Comparison of ENCODE assay signal across 18 cellular contexts in the genomic region with DNA sequence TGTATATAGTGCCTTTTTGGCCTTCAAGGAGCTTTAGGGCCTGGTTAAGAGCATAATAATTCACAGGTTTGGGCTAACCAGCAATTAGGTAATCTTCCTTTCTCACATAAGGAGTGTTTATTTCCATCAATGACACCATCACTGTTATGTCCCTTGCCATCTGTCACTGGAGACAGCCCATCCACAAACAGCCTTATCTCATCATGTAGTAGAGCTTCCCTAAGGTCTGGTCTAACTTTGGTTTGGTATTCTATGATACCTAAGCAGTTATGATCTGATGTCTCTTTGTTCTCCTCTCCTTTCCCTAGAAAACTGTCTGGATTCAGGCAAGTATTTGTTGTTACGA. TPM values are rescaled to one million over a fixed set of nuclear protein-coding genes. Genes with fewer than 3 reads are reported as not detected.
"Had no signal": no experiment of that assay in that cellular context is flagged by ENCODE, and none has a peak within 500 bp of the region (broad histone marks: within the 10 kb centered on the region; RNA-seq: fewer than 3 reads in every experiment).

No MANE protein-coding gene starts in this region.

- H3K27me3 Mint-ChIP-seq: activated CD4-positive, alpha-beta T cell treated with anti-CD3 and anti-CD28 coated beads, Interleukin-2, amount 10 ng/mL, durations not matched to agents 7 days and 5 days; activated T-helper 17 cell treated with anti-CD3 and anti-CD28 coated beads, Interleukin-2, amount 50 U/mL, for 72 hours had no signal

- H3K9me3 Mint-ChIP-seq: activated naive CD4-positive, alpha-beta T cell treated with anti-CD3 and anti-CD28 coated beads for 36 hours had no signal

- H3K36me3 ChIP-seq: cardiac muscle cell, gastrocnemius medialis, pancreas, tibial artery, uterus had no signal

- H3K4me3 ChIP-seq: cardiac muscle cell, gastrocnemius medialis, pancreas, tibial artery, uterus had no signal

- H3K27me3 ChIP-seq: cardiac muscle cell, gastrocnemius medialis, pancreas, tibial artery, uterus had no signal

- DNase-seq: activated CD4-positive, alpha-beta T cell treated with anti-CD3 and anti-CD28 coated beads, Interleukin-2, amount 10 ng/mL, durations not matched to agents 7 days and 5 days; activated CD4-positive, CD25-positive, alpha-beta regulatory T cell; activated T-cell treated with anti-CD3 and anti-CD28 coated beads for 4 hours; cortex of kidney; effector CD8-positive, alpha-beta T cell; gastrocnemius medialis; kidney; pancreas; stimulated activated CD4-positive, alpha-beta T cell treated with anti-CD3 and anti-CD28 coated beads, Interleukin-15, amount 100 ng/mL, for 24 hours; stimulated activated CD4-positive, alpha-beta T cell treated with anti-CD3 and anti-CD28 coated beads, Interleukin-4, amount 100 ng/mL, for 4 hours; tibial artery; uterus had no signal

- ATAC-seq: activated T-helper 17 cell treated with anti-CD3 and anti-CD28 coated beads, Interleukin-2, amount 50 U/mL, for 72 hours; gastrocnemius medialis had no signal

- H3K27ac Mint-ChIP-seq: activated CD4-positive, alpha-beta T cell treated with anti-CD3 and anti-CD28 coated beads, Interleukin-2, amount 10 ng/mL, durations not matched to agents 7 days and 5 days; activated naive CD4-positive, alpha-beta T cell treated with anti-CD3 and anti-CD28 coated beads for 36 hours; activated T-helper 17 cell treated with anti-CD3 and anti-CD28 coated beads, Interleukin-2, amount 50 U/mL, for 72 hours had no signal

- H3K27ac ChIP-seq: cardiac muscle cell, gastrocnemius medialis, pancreas, tibial artery, uterus had no signal

- H3K4me3 Mint-ChIP-seq: activated CD4-positive, alpha-beta T cell treated with anti-CD3 and anti-CD28 coated beads, Interleukin-2, amount 10 ng/mL, durations not matched to agents 7 days and 5 days; activated naive CD4-positive, alpha-beta T cell treated with anti-CD3 and anti-CD28 coated beads for 36 hours; activated T-helper 17 cell treated with anti-CD3 and anti-CD28 coated beads, Interleukin-2, amount 50 U/mL, for 72 hours had no signal

- H3K4me1 ChIP-seq: tibial artery, uterus had no signal

- H3K9me3 ChIP-seq: gastrocnemius medialis, pancreas, tibial artery, uterus had no signal

RNA-seq across cellular contexts. Expression of a gene that starts 58.3 kb away (rescaled TPM):
- total RNA-seq: activated CD4-positive, alpha-beta T cell treated with anti-CD3 and anti-CD28 coated beads, Interleukin-2, amount 10 ng/mL, durations not matched to agents 7 days and 5 days; activated CD8-positive, alpha-beta memory T cell treated with anti-CD3 and anti-CD28 coated beads for 36 hours; activated naive CD4-positive, alpha-beta T cell treated with anti-CD3 and anti-CD28 coated beads for 36 hours; gastrocnemius medialis; mesenteric fat pad had no signal
- polyA plus RNA-seq: liver had no signal
